ENCODE assay signal across 8 cellular contexts in genomic region chr12:124992874-124993567, GRCh38. TPM values are rescaled to one million over a fixed set of nuclear protein-coding genes. Genes with fewer than 3 reads are reported as not detected.
DNase-seq lines count a peak whose midpoint lies in the region; ATAC-seq and TF ChIP-seq lines count a peak whose summit lies in the region.

No MANE protein-coding gene starts in this region.

- WGBS in body of pancreas, 2 donors = 2 to 3% methylated on average over 23 of the region's 23 CpGs

- H3K9me3 ChIP-seq in body of pancreas = no peaks in the 10 kb centered on the region

- DNase-seq in GDM1 (lab: John Stamatoyannopoulos, UW) (peak; percentile 69), NCI-H2081 treated with DMSO at 0.1 percent for 48 hours (lab: John Stamatoyannopoulos, UW) (peak; percentile 74), T-helper 9 cell (peak; percentile 70), body of pancreas (peak; percentile 78 to 86 (median 83)), kidney glomerular epithelial cell (lab: John Stamatoyannopoulos, UW) (peak; percentile 64), midbrain (lab: John Stamatoyannopoulos, UW) (no peak)
- DNase-seq in stimulated activated CD4-positive, alpha-beta T cell treated with anti-CD3 and anti-CD28 coated beads, Interleukin-2, amount 100 ng/mL, for 48 hours = peak; percentile 77 to 78

- H3K27ac ChIP-seq in body of pancreas = peak overlapping the region in 3 of 4 donors; percentile 42 to 76 (median 51)

- ATAC-seq in HG02759 (IDR thresholded peaks at IDR 0.05; ENCODE audit: unreplicated experiment) = peak; percentile 29
- peak; percentile 49 for ATAC-seq in body of pancreas

- no peaks in the 10 kb centered on the region for H3K27me3 ChIP-seq in body of pancreas

- intact Hi-C loops in body of pancreas (cut with DNase I) = no loop called here

- peak overlapping the region in 1 of 2 donors; percentile 8 for H3K4me3 ChIP-seq in body of pancreas

- no peaks in the 10 kb centered on the region for H3K36me3 ChIP-seq in body of pancreas (replicated peaks in 1 of 2; ENCODE audit: insufficient read depth in 1 of 2, low read depth in 2 of 2)

- peak in 5 of 7 experiments; percentile 17 to 43 (median 40) for TF ChIP-seq CTCF in body of pancreas (IDR thresholded peaks at IDR 0.05)

- no peak for TF ChIP-seq POLR2A in body of pancreas (IDR thresholded peaks at IDR 0.05)

- H3K4me1 ChIP-seq in body of pancreas = peaks cover 27% of the 10 kb centered on the region

RNA-seq across cellular contexts. Expression of gene BRI3BP, which starts 0.4 kb away (rescaled TPM):
- total RNA-seq in body of pancreas = 1 to 10 TPM; 5.9 to 8.0 TPM

RNA-seq across cellular contexts. Expression of gene DHX37, which starts 4.1 kb away (rescaled TPM):
- 10 to 100 TPM; 10.1 to 10.5 TPM for total RNA-seq in body of pancreas
